22 cellular contexts compared by ENCODE assay signal in the genomic region with DNA sequence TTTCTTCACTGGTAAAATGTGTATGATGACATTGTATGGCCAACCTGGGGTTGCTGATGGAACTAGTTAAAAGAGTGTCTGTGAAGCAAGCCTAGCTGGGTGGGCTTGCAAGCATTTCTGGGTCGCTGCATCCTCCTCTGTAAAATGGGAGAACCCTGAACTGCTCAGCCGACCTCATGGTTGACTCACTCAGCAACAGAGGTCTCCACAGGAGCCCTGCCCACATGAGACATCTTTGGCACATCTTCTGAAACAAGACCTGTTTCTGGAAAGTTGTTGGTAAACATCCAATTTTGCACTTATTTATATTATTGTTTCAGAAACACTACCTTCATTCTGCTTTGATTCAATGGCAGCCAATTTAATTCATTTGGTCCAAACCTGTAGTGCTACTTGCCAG. TPM values are rescaled to one million over a fixed set of nuclear protein-coding genes. Genes with fewer than 3 reads are reported as not detected.
"Had no signal": no experiment of that assay in that cellular context is flagged by ENCODE, and none has a peak within 500 bp of the region (broad histone marks: within the 10 kb centered on the region; RNA-seq: fewer than 3 reads in every experiment).

No MANE protein-coding gene starts in this region.

- H3K36me3 Mint-ChIP-seq: activated naive CD4-positive, alpha-beta T cell treated with anti-CD3 and anti-CD28 coated beads, Interleukin-2, amount 50 U/mL, for 24 hours; immature natural killer cell; naive thymus-derived CD8-positive, alpha-beta T cell had no signal

- H3K27me3 Mint-ChIP-seq: type B pancreatic cell had no signal

- DNase-seq: activated CD4-positive, CD25-positive, alpha-beta regulatory T cell treated with anti-CD3 and anti-CD28 coated beads, Interleukin-2, amount 50 U/mL, for 72 hours; activated CD8-positive, alpha-beta memory T cell treated with anti-CD3 and anti-CD28 coated beads for 24 hours; activated CD8-positive, alpha-beta memory T cell treated with anti-CD3 and anti-CD28 coated beads, Interleukin-2, amount 50 U/mL, for 48 hours; activated gamma-delta T cell; activated T-cell treated with anti-CD3 and anti-CD28 coated beads, Interleukin-2, amount 50 U/mL, for 72 hours; dermis blood vessel endothelial cell; effector memory CD4-positive, alpha-beta T cell; gastrocnemius medialis; heart right ventricle; immature natural killer cell; left ventricle myocardium superior; mesendoderm; naive thymus-derived CD8-positive, alpha-beta T cell; psoas muscle; right cardiac atrium; stomach; T1000 had no signal

- H3K9me3 Mint-ChIP-seq: activated naive CD4-positive, alpha-beta T cell treated with anti-CD3 and anti-CD28 coated beads, Interleukin-2, amount 50 U/mL, for 24 hours; activated T-cell treated with anti-CD3 and anti-CD28 coated beads, Interleukin-2, amount 50 U/mL, for 72 hours; immature natural killer cell; naive thymus-derived CD8-positive, alpha-beta T cell; type B pancreatic cell had no signal

- H3K27ac Mint-ChIP-seq: activated naive CD4-positive, alpha-beta T cell treated with anti-CD3 and anti-CD28 coated beads, Interleukin-2, amount 50 U/mL, for 24 hours; activated T-cell treated with anti-CD3 and anti-CD28 coated beads, Interleukin-2, amount 50 U/mL, for 72 hours; immature natural killer cell; type B pancreatic cell had no signal

- H3K4me3 Mint-ChIP-seq: activated naive CD4-positive, alpha-beta T cell treated with anti-CD3 and anti-CD28 coated beads, Interleukin-2, amount 50 U/mL, for 24 hours; activated T-cell treated with anti-CD3 and anti-CD28 coated beads, Interleukin-2, amount 50 U/mL, for 72 hours; immature natural killer cell; naive thymus-derived CD8-positive, alpha-beta T cell; type B pancreatic cell had no signal

- H3K4me3 ChIP-seq: ascending aorta, cardiac muscle cell, gastrocnemius medialis, heart right ventricle, psoas muscle, stomach had no signal

- H3K4me1 Mint-ChIP-seq: activated naive CD4-positive, alpha-beta T cell treated with anti-CD3 and anti-CD28 coated beads, Interleukin-2, amount 50 U/mL, for 24 hours had no signal

- ATAC-seq: activated T-cell treated with anti-CD3 and anti-CD28 coated beads, Interleukin-2, amount 50 U/mL, for 72 hours; gastrocnemius medialis; naive thymus-derived CD8-positive, alpha-beta T cell; psoas muscle had no signal

- H3K27ac ChIP-seq: ascending aorta, cardiac muscle cell, gastrocnemius medialis, psoas muscle, stomach had no signal

RNA-seq across cellular contexts. Expression of a gene that starts 52.6 kb away (rescaled TPM):
- total RNA-seq: T-helper 1 cell treated with Interleukin-12 subunit alpha and Interleukin-12 subunit beta and Interleukin-4 antibody, amounts not matched to agents 30 ng/mL and 1 ng/mL, for 36 hours had no signal
